Comparison of ENCODE assay signal across 25 cellular contexts in genomic region chr15:96123630-96124187, GRCh38.
DNase-seq lines count a peak whose midpoint lies in the region; FAIRE-seq and TF ChIP-seq lines count a peak whose summit lies in the region.
"Had no signal": no experiment of that assay in that cellular context is flagged by ENCODE, and none has a peak within 500 bp of the region (broad histone marks: within the 10 kb centered on the region; RNA-seq: fewer than 3 reads in every experiment).

No MANE protein-coding gene starts in this region.

- no peaks in the 10 kb centered on the region for H3K4me1 Mint-ChIP-seq in CD8-positive, alpha-beta memory T cell
- H3K4me1 Mint-ChIP-seq in endothelial cell (ENCODE audit: unreplicated experiment): no peaks in the 10 kb centered on the region
- H3K4me1 Mint-ChIP-seq: B cell, CD14-positive monocyte had no signal

- no CpG with 5 or more reads among the region's 5 CpGs for WGBS in trophoblast cell (ENCODE audit: extremely low coverage, insufficient coverage, insufficient read length)

- no peak overlapping the region for H2BK120ac ChIP-seq in trophoblast cell (ENCODE audit: insufficient read depth, low read length, poor library complexity)

- no peak overlapping the region for H3K27ac Mint-ChIP-seq in CD8-positive, alpha-beta memory T cell
- no peak overlapping the region for H3K27ac Mint-ChIP-seq in endothelial cell (ENCODE audit: unreplicated experiment)
- H3K27ac Mint-ChIP-seq: B cell, CD14-positive monocyte had no signal

- no peak overlapping the region for H4K12ac ChIP-seq in trophoblast cell (ENCODE audit: low read depth, low read length)

- H2BK5ac ChIP-seq in trophoblast cell (ENCODE audit: low read depth, low read length, poor library complexity): no peak overlapping the region

- no peak overlapping the region for H3K4ac ChIP-seq in trophoblast cell (ENCODE audit: low read depth, low read length)

- H3K9me3 ChIP-seq in OCI-LY3 (ENCODE audit: insufficient read depth, low read length) (no peaks in the 10 kb centered on the region), trophoblast cell (ENCODE audit: insufficient read depth, low read depth, low read length) (no peaks in the 10 kb centered on the region), colonic mucosa (no peaks in the 10 kb centered on the region)
- H3K9me3 ChIP-seq in CD8-positive, alpha-beta memory T cell (ENCODE audit: low read length): no peaks in the 10 kb centered on the region
- H3K9me3 ChIP-seq: A549, SJCRH30 had no signal

- H3K4me1 ChIP-seq in OCI-LY3 (ENCODE audit: low read length) (peaks cover 7% of the 10 kb centered on the region), trophoblast cell (ENCODE audit: control insufficient read depth in 1 of 2, insufficient read depth in 2 of 2, low read length in 2 of 2) (peaks cover 6 to 8% of the 10 kb centered on the region in 2 experiments), colonic mucosa (no peaks in the 10 kb centered on the region)
- H3K4me1 ChIP-seq in CD8-positive, alpha-beta memory T cell (ENCODE audit: insufficient read depth, low read length): no peaks in the 10 kb centered on the region

- no peak overlapping the region for H2AK5ac ChIP-seq in trophoblast cell (ENCODE audit: low read length)

- FAIRE-seq in GM12891 (lab: Jason Lieb, UNC): peak; percentile 48
- FAIRE-seq: A549, GM12892 had no signal

- intact Hi-C loops in colonic mucosa (cut with DNase I): no loop called here

- CTCF ChIA-PET in CD8-positive, alpha-beta memory T cell (lab: Charles Lee): no interaction called here

- H4K20me1 ChIP-seq in OCI-LY3 (ENCODE audit: insufficient read depth, low read length): no peaks in the 10 kb centered on the region

- no peaks in the 10 kb centered on the region for H3K36me3 Mint-ChIP-seq in CD8-positive, alpha-beta memory T cell
- H3K36me3 Mint-ChIP-seq in endothelial cell (ENCODE audit: low read depth, unreplicated experiment): no peaks in the 10 kb centered on the region
- H3K36me3 Mint-ChIP-seq: CD14-positive monocyte had no signal

- no peaks in the 10 kb centered on the region for H3K36me3 ChIP-seq in OCI-LY3 (replicated peaks; ENCODE audit: low read depth, low read length)
- H3K36me3 ChIP-seq in trophoblast cell (ENCODE audit: control insufficient read depth in 1 of 2, insufficient read depth in 2 of 2, low read length in 2 of 2): no peaks in the 10 kb centered on the region
- H3K36me3 ChIP-seq in CD8-positive, alpha-beta memory T cell (ENCODE audit: insufficient read depth, low read length): no peaks in the 10 kb centered on the region
- no peaks in the 10 kb centered on the region for H3K36me3 ChIP-seq in colonic mucosa
- H3K36me3 ChIP-seq: SJCRH30 had no signal

- H3K4me2 ChIP-seq in OCI-LY3 (ENCODE audit: low read length) (peak overlapping the region; percentile 6; the same call in 1 of the 2 replicates), trophoblast cell (ENCODE audit: low read length) (no peak overlapping the region)
- H3K4me2 ChIP-seq: A549 had no signal

- peaks cover 8% of the 10 kb centered on the region for H3K79me1 ChIP-seq in trophoblast cell (ENCODE audit: low read length)

- no peak for DNase-seq in GM12891 (ENCODE audit: insufficient read length, low spot score)
- DNase-seq in fibroblast of villous mesenchyme (ENCODE audit: low read depth): peak; percentile 29
- DNase-seq in trophoblast cell: peak; percentile 4 to 83
- no peak for DNase-seq in NCI-H1436 (lab: John Stamatoyannopoulos, UW)
- DNase-seq in CD8-positive, alpha-beta memory T cell: no peak
- no peak for DNase-seq in colonic mucosa
- DNase-seq in endothelial cell (ENCODE audit: low spot score): no peak
- DNase-seq: COR-L47; DMS 273 treated with DMSO at 0.1 percent for 48 hours; DMS79 treated with DMSO at 0.1 percent for 48 hours; GOT3; HCEC 1CT; KBM-7; NCI-H1092; NCI-H1436 treated with DMSO at 0.1 percent for 48 hours; NCI-H2029; NCI-H2227 treated with DMSO at 0.1 percent for 48 hours; NCI-H510A; NK-92 treated with Interleukin-12 subunit alpha and Interleukin-12 subunit beta, amount 100 ng/mL, for 24 hours; SJCRH30 had no signal

- H3K23ac ChIP-seq in trophoblast cell (ENCODE audit: low read length): no peak overlapping the region

- no peak for TF ChIP-seq POLR2A in GM12891 (IDR thresholded peaks at IDR 0.05; ENCODE audit: low read depth, low read length)

- H3K27me3 ChIP-seq in OCI-LY3 (ENCODE audit: low read depth, low read length): no peaks in the 10 kb centered on the region
- H3K27me3 ChIP-seq in trophoblast cell (ENCODE audit: insufficient read depth, low read length): no peaks in the 10 kb centered on the region
- no peaks in the 10 kb centered on the region for H3K27me3 ChIP-seq in CD8-positive, alpha-beta memory T cell (ENCODE audit: insufficient read depth, low read length, poor library complexity, severe bottlenecking)
- no peaks in the 10 kb centered on the region for H3K27me3 ChIP-seq in colonic mucosa
- H3K27me3 ChIP-seq: SJCRH30 had no signal

- H4K8ac ChIP-seq in trophoblast cell (ENCODE audit: low read depth, low read length): no peak overlapping the region

- no peak overlapping the region for H3K9ac ChIP-seq in OCI-LY3 (ENCODE audit: low read length)
- H3K9ac ChIP-seq in trophoblast cell (ENCODE audit: low read length): no peak overlapping the region
- no peak overlapping the region for H3K9ac ChIP-seq in colonic mucosa (ENCODE audit: low read depth in 2 of 2, low read length in 2 of 2)

- no peak overlapping the region for H3K4me3 Mint-ChIP-seq in CD8-positive, alpha-beta memory T cell
- no peak overlapping the region for H3K4me3 Mint-ChIP-seq in endothelial cell (ENCODE audit: unreplicated experiment)
- H3K4me3 Mint-ChIP-seq: B cell, CD14-positive monocyte had no signal

- no peak for TF ChIP-seq CTCF in OCI-LY3 (IDR thresholded peaks at IDR 0.05; ENCODE audit: low read depth, low read length)
- no peak for TF ChIP-seq CTCF in fibroblast of villous mesenchyme (IDR thresholded peaks at IDR 0.05; ENCODE audit: insufficient read depth, low read depth, low read length)
- no peak for TF ChIP-seq CTCF in colonic mucosa (IDR thresholded peaks at IDR 0.05)
- TF ChIP-seq CTCF in endothelial cell (IDR thresholded peaks at IDR 0.05; ENCODE audit: unreplicated experiment): no peak

- H3K27ac ChIP-seq in OCI-LY3 (ENCODE audit: low read length) (no peak overlapping the region), trophoblast cell (ENCODE audit: low read depth, low read length) (no peak overlapping the region), colonic mucosa (no peak overlapping the region)
- no peak overlapping the region for H3K27ac ChIP-seq in CD8-positive, alpha-beta memory T cell (ENCODE audit: low read depth, low read length)
- H3K27ac ChIP-seq: A549, SJCRH30 had no signal

- H2AFZ ChIP-seq in OCI-LY3 (ENCODE audit: low read depth, low read length): no peak overlapping the region
- no peak overlapping the region for H2AFZ ChIP-seq in trophoblast cell (ENCODE audit: insufficient read depth, low read length, poor library complexity)

- no peak overlapping the region for H4K91ac ChIP-seq in trophoblast cell (ENCODE audit: low read depth, low read length)

- no peak overlapping the region for H3K4me3 ChIP-seq in OCI-LY3 (ENCODE audit: low read length)
- H3K4me3 ChIP-seq in fibroblast of villous mesenchyme (ENCODE audit: low read depth, low read length): no peak overlapping the region
- no peak overlapping the region for H3K4me3 ChIP-seq in trophoblast cell (ENCODE audit: low read depth, low read length)
- H3K4me3 ChIP-seq in CD8-positive, alpha-beta memory T cell (ENCODE audit: low read length): no peak overlapping the region
- H3K4me3 ChIP-seq in colonic mucosa: no peak overlapping the region
- H3K4me3 ChIP-seq: A549, SJCRH30 had no signal

- no peaks in the 10 kb centered on the region for H3K79me2 ChIP-seq in OCI-LY3 (ENCODE audit: low read length)
- no peaks in the 10 kb centered on the region for H3K79me2 ChIP-seq in trophoblast cell (ENCODE audit: control insufficient read depth, insufficient read depth, low read length, poor library complexity)

- H3K14ac ChIP-seq in trophoblast cell (ENCODE audit: low read length): no peak overlapping the region

- peaks cover 6 to 21% of the 10 kb centered on the region in 2 donors for H3K27me3 Mint-ChIP-seq in CD8-positive, alpha-beta memory T cell
- H3K27me3 Mint-ChIP-seq in endothelial cell (ENCODE audit: unreplicated experiment): no peaks in the 10 kb centered on the region
- H3K27me3 Mint-ChIP-seq: B cell had no signal

- no peak overlapping the region for H2BK12ac ChIP-seq in trophoblast cell (ENCODE audit: low read length)

- H3K9me3 Mint-ChIP-seq in CD8-positive, alpha-beta memory T cell: peaks cover 0 to 2% (median 0%) of the 10 kb centered on the region in 5 donors
- H3K9me3 Mint-ChIP-seq in endothelial cell (ENCODE audit: unreplicated experiment): no peaks in the 10 kb centered on the region

- no peak overlapping the region for H3K18ac ChIP-seq in trophoblast cell (ENCODE audit: low read length)

- POLR2A ChIA-PET in CD8-positive, alpha-beta memory T cell (lab: Charles Lee): no interaction called here

TF ChIP-seq in GM12891, 5 proteins besides CTCF, POLR2A, EP300 and RAD21:
- TF ChIP-seq POU2F2 (IDR thresholded peaks at IDR 0.05; ENCODE audit: low read depth, low read length): no peak
- no peak for TF ChIP-seq PAX5 (IDR thresholded peaks at IDR 0.05; ENCODE audit: insufficient read depth, low read length, severe bottlenecking)
- TF ChIP-seq SPI1 (IDR thresholded peaks at IDR 0.05; ENCODE audit: low read depth, low read length): peak; percentile 48
TF ChIP-seq in GM12891: peak in this region for 1.

Comparison
In these comparisons a context has a peak if more than half of its experiments do, and no peak if none do; other contexts are left out.
1. DNase-seq: peak in fibroblast of villous mesenchyme (single experiment) and trophoblast cell (2 of 2); none in GM12891 (single experiment), NCI-H1436 (single experiment), CD8-positive, alpha-beta memory T cell (0 of 5), colonic mucosa (single experiment) and endothelial cell (single experiment).